In genomic region chr14:62957562-62957961, GRCh38 we compare ENCODE assay signal across 15 cellular contexts.
DNase-seq lines count a peak whose midpoint lies in the region; ATAC-seq, FAIRE-seq and TF ChIP-seq lines count a peak whose summit lies in the region.
"Had no signal": no experiment of that assay in that cellular context is flagged by ENCODE, and none has a peak within 500 bp of the region (broad histone marks: within the 10 kb centered on the region; RNA-seq: fewer than 3 reads in every experiment).

No MANE protein-coding gene starts in this region.

- no peaks in the 10 kb centered on the region for H3K4me1 ChIP-seq in left lung
- H3K4me1 ChIP-seq: body of pancreas, lower lobe of right lung, suprapubic skin had no signal

- peak; percentile 56 for ATAC-seq in left lung
- no peak for ATAC-seq in GM21381 (IDR thresholded peaks at IDR 0.05; ENCODE audit: unreplicated experiment)
- ATAC-seq: body of pancreas, lower lobe of right lung had no signal

- no peak for FAIRE-seq in bronchial epithelial cell (lab: Jason Lieb, UNC)
- FAIRE-seq: small intestine had no signal

- TF ChIP-seq CTCF in bronchial epithelial cell (IDR thresholded peaks at IDR 0.05; ENCODE audit: insufficient read depth, low read length, severe bottlenecking) (no peak), left lung (IDR thresholded peaks at IDR 0.05) (no peak)

- no peak overlapping the region for H3K27ac ChIP-seq in left lung
- H3K27ac ChIP-seq: body of pancreas, lower lobe of right lung, suprapubic skin had no signal

- H3K36me3 ChIP-seq in bronchial epithelial cell (ENCODE audit: control insufficient read depth, insufficient read depth, low read length) (no peaks in the 10 kb centered on the region), left lung (no peaks in the 10 kb centered on the region)
- H3K36me3 ChIP-seq: lower lobe of right lung, suprapubic skin had no signal

- no peaks in the 10 kb centered on the region for H3K27me3 ChIP-seq in bronchial epithelial cell (ENCODE audit: control insufficient read depth, insufficient read depth, low read length)
- H3K27me3 ChIP-seq in left lung: no peaks in the 10 kb centered on the region
- H3K27me3 ChIP-seq: body of pancreas, suprapubic skin had no signal

- peak; percentile 93 for DNase-seq in EL
- DNase-seq in NCI-H226: peak; percentile 99
- peak; percentile 97 for DNase-seq in bronchial epithelial cell (ENCODE audit: low read depth)
- DNase-seq in left lung: peak in 1 of 2 donors; percentile 32
- DNase-seq in activated naive CD4-positive, alpha-beta T cell (lab: John Stamatoyannopoulos, UW): no peak
- no peak for DNase-seq in NCI-H128 (lab: John Stamatoyannopoulos, UW; ENCODE audit: unreplicated experiment)
- no peak for DNase-seq in LoVo (ENCODE audit: low spot score)
- DNase-seq: activated CD4-positive, alpha-beta T cell treated with anti-CD3 and anti-CD28 coated beads, Interleukin-2, amount 10 ng/mL, durations not matched to agents 24 days and 14 days; body of pancreas; hippocampal formation; lower lobe of right lung; nucleus accumbens; small intestine had no signal

- no peak overlapping the region for H3K4me3 ChIP-seq in bronchial epithelial cell (ENCODE audit: low read depth, low read length)
- no peak overlapping the region for H3K4me3 ChIP-seq in left lung
- H3K4me3 ChIP-seq: body of pancreas, lower lobe of right lung, suprapubic skin had no signal

- no peaks in the 10 kb centered on the region for H3K9me3 ChIP-seq in left lung
- H3K9me3 ChIP-seq: body of pancreas, lower lobe of right lung, suprapubic skin had no signal

- intact Hi-C loops in left lung (cut with DNase I): no loop called here

Comparison
In these comparisons a context has a peak if more than half of its experiments do, and no peak if none do; other contexts are left out.
1. DNase-seq: peak in EL (single experiment), NCI-H226 (single experiment) and bronchial epithelial cell (single experiment); none in activated naive CD4-positive, alpha-beta T cell (0 of 4), NCI-H128 (single experiment) and LoVo (single experiment).